ENCODE assay signal across 8 cellular contexts in genomic region chr22:44180706-44181032, GRCh38. TPM values are rescaled to one million over a fixed set of nuclear protein-coding genes. Genes with fewer than 3 reads are reported as not detected.
DNase-seq lines count a peak whose midpoint lies in the region; ATAC-seq, FAIRE-seq and TF ChIP-seq lines count a peak whose summit lies in the region.

TSS of gene PARVG (plus strand) at chr22:44180925. CDS start at chr22:44183330, 2,405 bp downstream.

- H3K4me3 ChIP-seq in epithelial cell of esophagus (ENCODE audit: low read length) = no peak within 1 kb of the TSS

- H3K9me3 Mint-ChIP-seq in T-helper 1 cell treated with Interleukin-12 subunit alpha and Interleukin-12 subunit beta and Interleukin-4 antibody, amounts not matched to agents 30 μg/mL and 1 μg/mL, for 36 hours = no peaks in the 10 kb centered on the region
- peaks cover 0 to 4% of the 10 kb centered on the region in 2 donors for H3K9me3 Mint-ChIP-seq in stimulated activated naive B cell treated with anti-CD40 and anti-IgM and Interleukin-4, amounts not matched to agents 10 μg/mL and 1 μg/mL and 100 μg/mL, for 72 hours

- peaks cover 24% of the 10 kb centered on the region for H3K27me3 Mint-ChIP-seq in T-helper 1 cell treated with Interleukin-12 subunit alpha and Interleukin-12 subunit beta and Interleukin-4 antibody, amounts not matched to agents 30 μg/mL and 1 μg/mL, for 36 hours (ENCODE audit: low read depth)
- H3K27me3 Mint-ChIP-seq in stimulated activated naive B cell treated with anti-CD40 and anti-IgM and Interleukin-4, amounts not matched to agents 10 μg/mL and 1 μg/mL and 100 μg/mL, for 72 hours = no peaks in the 10 kb centered on the region

- peak; percentile 45 for DNase-seq in Daoy (ENCODE audit: low read depth)
- peak; percentile 30 for DNase-seq in HEK293T (ENCODE audit: extremely low spot score)
- DNase-seq in epithelial cell of esophagus (ENCODE audit: low read depth) = peak; percentile 36
- DNase-seq in stimulated activated naive B cell treated with anti-CD40 and anti-IgM and Interleukin-4, amounts not matched to agents 10 μg/mL and 1 μg/mL and 100 μg/mL, for 72 hours = peak; percentile 58
- DNase-seq in D341Med (ENCODE audit: low spot score) = no peak
- DNase-seq in frontal cortex (ENCODE audit: low spot score in 2 of 2) = no peak
- no peak for DNase-seq in NCI-H446 treated with DMSO at 0.1 percent for 48 hours (lab: John Stamatoyannopoulos, UW)

- peak within 1 kb of the TSS; percentile 96 for H3K27ac Mint-ChIP-seq in T-helper 1 cell treated with Interleukin-12 subunit alpha and Interleukin-12 subunit beta and Interleukin-4 antibody, amounts not matched to agents 30 μg/mL and 1 μg/mL, for 36 hours
- H3K27ac Mint-ChIP-seq in stimulated activated naive B cell treated with anti-CD40 and anti-IgM and Interleukin-4, amounts not matched to agents 10 μg/mL and 1 μg/mL and 100 μg/mL, for 72 hours = peak within 1 kb of the TSS; percentile 96

- no peak for FAIRE-seq in frontal cortex (lab: Jason Lieb, UNC)

- H3K36me3 Mint-ChIP-seq in T-helper 1 cell treated with Interleukin-12 subunit alpha and Interleukin-12 subunit beta and Interleukin-4 antibody, amounts not matched to agents 30 μg/mL and 1 μg/mL, for 36 hours (ENCODE audit: low read depth) = peaks cover 10% of the 10 kb centered on the region
- H3K36me3 Mint-ChIP-seq in stimulated activated naive B cell treated with anti-CD40 and anti-IgM and Interleukin-4, amounts not matched to agents 10 μg/mL and 1 μg/mL and 100 μg/mL, for 72 hours = peaks cover 15 to 28% of the 10 kb centered on the region in 2 donors

- no peak for TF ChIP-seq CTCF in epithelial cell of esophagus (IDR thresholded peaks at IDR 0.05; ENCODE audit: insufficient read depth, low read depth, low read length, missing control alignments)

- POLR2A ChIA-PET in HEK293T (lab: Yijun Ruan, JAX) = interaction anchor here (1.0 kb wide), 1 partner anchor 12 kb away, joined by 4 read pairs; no protein-coding TSS in a partner anchor

- peak; percentile 62 to 66 for ATAC-seq in stimulated activated naive B cell treated with anti-CD40 and anti-IgM and Interleukin-4, amounts not matched to agents 10 μg/mL and 1 μg/mL and 100 μg/mL, for 72 hours (replicated peaks)

- peak within 1 kb of the TSS; percentile 94 for H3K4me3 Mint-ChIP-seq in T-helper 1 cell treated with Interleukin-12 subunit alpha and Interleukin-12 subunit beta and Interleukin-4 antibody, amounts not matched to agents 30 μg/mL and 1 μg/mL, for 36 hours
- peak within 1 kb of the TSS; percentile 85 to 89 for H3K4me3 Mint-ChIP-seq in stimulated activated naive B cell treated with anti-CD40 and anti-IgM and Interleukin-4, amounts not matched to agents 10 μg/mL and 1 μg/mL and 100 μg/mL, for 72 hours

- CTCF ChIA-PET in HEK293T (lab: Yijun Ruan, JAX) = no interaction called here

- H3K4me1 Mint-ChIP-seq in T-helper 1 cell treated with Interleukin-12 subunit alpha and Interleukin-12 subunit beta and Interleukin-4 antibody, amounts not matched to agents 30 μg/mL and 1 μg/mL, for 36 hours (ENCODE audit: low read depth) = peaks cover 18% of the 10 kb centered on the region
- peaks cover 29 to 59% of the 10 kb centered on the region in 2 donors for H3K4me1 Mint-ChIP-seq in stimulated activated naive B cell treated with anti-CD40 and anti-IgM and Interleukin-4, amounts not matched to agents 10 μg/mL and 1 μg/mL and 100 μg/mL, for 72 hours

TF ChIP-seq in HEK293T, 16 proteins besides CTCF, POLR2A, EP300 and RAD21:
- TF ChIP-seq ZNF384 (IDR thresholded peaks at IDR 0.05) (no peak), FOXK2 (IDR thresholded peaks at IDR 0.05) (no peak), TARDBP (IDR thresholded peaks at IDR 0.05) (no peak), SUZ12 (IDR thresholded peaks at IDR 0.05) (no peak), SP1 (IDR thresholded peaks at IDR 0.05) (no peak), ARNT (IDR thresholded peaks at IDR 0.05) (no peak), FOXA1 (IDR thresholded peaks at IDR 0.05) (no peak), NFRKB (IDR thresholded peaks at IDR 0.05) (no peak), BHLHE40 (IDR thresholded peaks at IDR 0.05; ENCODE audit: borderline replicate concordance) (no peak), LEF1 (IDR thresholded peaks at IDR 0.05; ENCODE audit: borderline replicate concordance) (no peak), L3MBTL2 (conservative IDR thresholded peaks at IDR 0.05) (no peak), CTBP1 (IDR thresholded peaks at IDR 0.05; ENCODE audit: borderline replicate concordance) (no peak), FOXM1 (IDR thresholded peaks at IDR 0.05; ENCODE audit: borderline replicate concordance) (no peak), HDGF (IDR thresholded peaks at IDR 0.05; ENCODE audit: borderline replicate concordance) (no peak), ELF4 (IDR thresholded peaks at IDR 0.05) (no peak)
- TF ChIP-seq, protein P1, sequence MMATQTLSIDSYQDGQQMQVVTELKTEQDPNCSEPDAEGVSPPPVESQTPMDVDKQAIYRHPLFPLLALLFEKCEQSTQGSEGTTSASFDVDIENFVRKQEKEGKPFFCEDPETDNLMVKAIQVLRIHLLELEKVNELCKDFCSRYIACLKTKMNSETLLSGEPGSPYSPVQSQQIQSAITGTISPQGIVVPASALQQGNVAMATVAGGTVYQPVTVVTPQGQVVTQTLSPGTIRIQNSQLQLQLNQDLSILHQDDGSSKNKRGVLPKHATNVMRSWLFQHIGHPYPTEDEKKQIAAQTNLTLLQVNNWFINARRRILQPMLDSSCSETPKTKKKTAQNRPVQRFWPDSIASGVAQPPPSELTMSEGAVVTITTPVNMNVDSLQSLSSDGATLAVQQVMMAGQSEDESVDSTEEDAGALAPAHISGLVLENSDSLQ (IDR thresholded peaks at IDR 0.05) = no peak

RNA-seq across cellular contexts. Expression of gene PARVG, which starts in this region (rescaled TPM):
- total RNA-seq in Daoy (2014; rRNA removed; shearing (Covaris generic)) = 9.0 and 9.5 TPM in 2 replicates
- total RNA-seq in frontal cortex = 0.41 TPM

Comparison
In these comparisons a context has a peak if more than half of its experiments do, and no peak if none do; other contexts are left out.
1. DNase-seq: peak in Daoy (single experiment), HEK293T (single experiment), epithelial cell of esophagus (single experiment) and stimulated activated naive B cell treated with anti-CD40 and anti-IgM and Interleukin-4, amounts not matched to agents 10 μg/mL and 1 μg/mL and 100 μg/mL, for 72 hours (single experiment); none in D341Med (single experiment), frontal cortex (0 of 2) and NCI-H446 treated with DMSO at 0.1 percent for 48 hours (single experiment).